8 cellular contexts compared by ENCODE assay signal in the genomic region with DNA sequence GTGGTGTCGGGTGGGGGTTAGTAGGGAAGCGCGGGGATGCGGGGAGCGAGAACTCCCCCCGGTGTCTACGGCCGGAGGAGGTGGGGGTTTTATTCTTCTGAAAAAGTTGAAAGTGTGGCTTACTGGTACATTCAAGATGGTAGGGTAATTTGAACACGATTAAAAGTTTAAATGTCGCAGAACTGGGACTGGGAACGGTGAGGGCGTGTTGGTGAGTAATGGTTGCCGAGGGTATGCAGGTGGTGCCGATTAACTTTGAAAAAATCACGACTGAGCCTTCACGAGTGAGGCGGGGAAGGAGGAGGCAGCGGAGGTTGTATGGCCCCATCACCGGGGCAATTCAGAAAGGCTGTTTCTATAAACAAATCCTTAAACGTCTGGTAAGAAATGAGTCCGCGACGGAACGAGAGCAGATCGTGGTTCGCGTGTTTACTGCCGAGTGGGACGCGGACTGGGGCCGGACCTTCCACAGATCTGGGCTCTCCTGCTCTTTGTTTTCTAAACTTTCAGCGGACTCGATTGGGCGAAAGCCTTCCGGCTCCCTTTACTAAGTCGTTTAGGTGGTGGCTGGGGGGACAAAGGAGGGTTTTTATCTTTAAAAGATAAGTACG. TPM values are rescaled to one million over a fixed set of nuclear protein-coding genes. Genes with fewer than 3 reads are reported as not detected.
A peak's percentile ranks its signal among the peaks of the same experiment; 100 is the strongest.
DNase-seq lines count a peak whose midpoint lies in the region; ATAC-seq lines count a peak whose summit lies in the region.

No MANE protein-coding gene starts in this region.

- peaks cover 22% of the 10 kb centered on the region for H3K27me3 Mint-ChIP-seq in IgD-negative memory B cell

- H3K4me1 Mint-ChIP-seq in IgD-negative memory B cell: peaks cover 13 to 23% (median 21%) of the 10 kb centered on the region in 3 donors

- no peaks in the 10 kb centered on the region for H3K27me3 ChIP-seq in right cardiac atrium (ENCODE audit: control insufficient read depth, insufficient read depth)

- peaks cover 0 to 9% (median 0%) of the 10 kb centered on the region in 3 donors for H3K9me3 Mint-ChIP-seq in IgD-negative memory B cell

- H3K27ac Mint-ChIP-seq in IgD-negative memory B cell: peak overlapping the region; percentile 64 to 99 (median 98)

- H3K36me3 Mint-ChIP-seq in IgD-negative memory B cell: no peaks in the 10 kb centered on the region

- H3K4me1 ChIP-seq in right cardiac atrium (ENCODE audit: control insufficient read depth, insufficient read depth, low read length): peaks cover 2% of the 10 kb centered on the region

- H3K27ac ChIP-seq in right cardiac atrium (ENCODE audit: low read length): peak overlapping the region; percentile 89

- H3K9me3 ChIP-seq in right cardiac atrium (ENCODE audit: control insufficient read depth, low read length): no peaks in the 10 kb centered on the region

- intact Hi-C loops in right cardiac atrium (cut with DNase I): loop anchor here in 2 of 4 donors (10.0 kb wide), 2 partner anchors 74 to 124 kb away; no protein-coding TSS in a partner anchor

- peak; percentile 9 for DNase-seq in activated naive CD4-positive, alpha-beta T cell treated with Interleukin-2 at 50 U/mL for 16 hours
- DNase-seq in right cardiac atrium: peak in 1 of 3 donors; percentile 37
- no peak for DNase-seq in skeletal muscle cell (ENCODE audit: low read depth)
- DNase-seq in LoVo (ENCODE audit: low spot score): no peak
- no peak for DNase-seq in NCI-H1092 treated with DMSO at 0.1 percent for 48 hours (lab: John Stamatoyannopoulos, UW)

- peak overlapping the region; percentile 100 for H3K4me3 ChIP-seq in right cardiac atrium (ENCODE audit: low read length)
- H3K4me3 ChIP-seq in skeletal muscle cell (ENCODE audit: low read depth, low read length): peak overlapping the region; percentile 89

- 7% methylated on average over 37 of the region's 37 CpGs for whole genome bisulfite sequencing in right cardiac atrium

- no peak for ATAC-seq in right cardiac atrium
- no peak for ATAC-seq in HG03521 (IDR thresholded peaks at IDR 0.05; ENCODE audit: unreplicated experiment)
- ATAC-seq in HG02970 (IDR thresholded peaks at IDR 0.05; ENCODE audit: low FRiP score, unreplicated experiment): no peak

- peak overlapping the region; percentile 86 to 96 (median 96) for H3K4me3 Mint-ChIP-seq in IgD-negative memory B cell

RNA-seq across cellular contexts. Expression of gene IGF1R, which starts 2.6 kb away (rescaled TPM):
- polyA plus RNA-seq in IgD-negative memory B cell (1.8 TPM), right cardiac atrium (9.0 TPM)
- 10 to 100 TPM; 31.0 to 52.3 (median 39.1) TPM for total RNA-seq in right cardiac atrium
